9 cellular contexts compared by ENCODE assay signal in the genomic region with DNA sequence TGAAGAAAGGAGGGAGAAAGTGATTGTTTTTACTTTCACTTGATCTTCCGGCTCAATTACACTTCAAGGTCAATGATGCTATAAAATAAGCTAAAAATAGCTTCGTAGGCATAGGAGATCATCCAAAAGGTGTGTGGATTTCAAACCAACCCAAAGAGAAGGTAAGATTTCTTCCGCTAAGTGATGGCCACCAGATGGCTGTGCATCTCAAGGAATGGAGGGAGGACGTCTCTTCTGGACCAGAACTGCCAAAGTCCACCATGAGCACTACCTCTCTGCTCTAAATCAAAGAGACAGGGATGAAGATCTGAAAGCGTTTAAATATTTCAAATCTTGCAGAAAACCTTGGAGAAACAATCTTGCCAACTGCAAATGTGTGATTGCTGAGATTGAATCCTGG.
DNase-seq lines count a peak whose midpoint lies in the region; ATAC-seq, FAIRE-seq and TF ChIP-seq lines count a peak whose summit lies in the region.
"Had no signal": no experiment of that assay in that cellular context is flagged by ENCODE, and none has a peak within 500 bp of the region (broad histone marks: within the 10 kb centered on the region; RNA-seq: fewer than 3 reads in every experiment).

No MANE protein-coding gene starts in this region.

- no TSS peak for BruUV-seq in GM12878 (replicated peaks; lab: Mats Ljungman, UMichigan)

- WGBS in GM12878 (ENCODE audit: insufficient coverage, insufficient replicate concordance, low lambda C conversion rate, missing lambda C conversion rate): 56% methylated on average over 5 of the region's 5 CpGs
- 81% methylated on average over 5 of the region's 5 CpGs for WGBS in smooth muscle cell (ENCODE audit: low lambda C conversion rate)

- H4K20me1 ChIP-seq in GM12878 (ENCODE audit: control insufficient read depth, insufficient read depth): no peaks in the 10 kb centered on the region
- H4K20me1 ChIP-seq in smooth muscle cell (ENCODE audit: low read depth): no peaks in the 10 kb centered on the region

- no peak for TF ChIP-seq POLR2A in GM12878 (IDR thresholded peaks at IDR 0.05; ENCODE audit: low read depth, low read length)

- H2AFZ ChIP-seq in GM12878 (ENCODE audit: control insufficient read depth, low read depth, low read length) (no peak overlapping the region), smooth muscle cell (ENCODE audit: low read depth) (no peak overlapping the region)

- no peak overlapping the region for H3K27ac ChIP-seq in left ventricle myocardium inferior (replicated peaks)
- H3K27ac ChIP-seq in right atrium auricular region: no peak overlapping the region
- H3K27ac ChIP-seq in GM12878 (ENCODE audit: control insufficient read depth, insufficient read depth): no peak overlapping the region
- no peak overlapping the region for H3K27ac ChIP-seq in smooth muscle cell (ENCODE audit: low read depth)
- H3K27ac ChIP-seq in dorsolateral prefrontal cortex: no peak overlapping the region

- no peak for DNase-seq in left ventricle myocardium inferior
- DNase-seq in right atrium auricular region (ENCODE audit: low spot score): no peak
- peak; percentile 19 for DNase-seq in KG1 (lab: John Stamatoyannopoulos, UW)
- DNase-seq in GM12878 (ENCODE audit: low read depth, low spot score): no peak
- DNase-seq in smooth muscle cell (lab: John Stamatoyannopoulos, UW; ENCODE audit: unreplicated experiment): no peak
- no peak for DNase-seq in dorsolateral prefrontal cortex
- DNase-seq in COLO668 (lab: John Stamatoyannopoulos, UW; ENCODE audit: unreplicated experiment): no peak
- DNase-seq in NCI-H510A treated with DMSO at 0.1 percent for 48 hours (lab: John Stamatoyannopoulos, UW): no peak

- POLR2A ChIA-PET in GM12878 (lab: Charles Lee): no interaction called here

- peak; percentile 48 for TF ChIP-seq RAD21 in GM12878 (IDR thresholded peaks at IDR 0.05; ENCODE audit: insufficient read depth, low read depth, low read length)

- H3K4me1 ChIP-seq in left ventricle myocardium inferior (no peaks in the 10 kb centered on the region), right atrium auricular region (no peaks in the 10 kb centered on the region), GM12878 (ENCODE audit: control insufficient read depth, insufficient read depth, low read length) (peaks cover 9% of the 10 kb centered on the region; the same call in 1 of the 2 replicates), smooth muscle cell (ENCODE audit: low read depth) (peaks cover 6% of the 10 kb centered on the region)

- no peak for FAIRE-seq in GM12878 (lab: Jason Lieb, UNC)
- FAIRE-seq: G401.6 had no signal

- H3K4me2 ChIP-seq in GM12878 (ENCODE audit: control insufficient read depth, insufficient read depth) (no peak overlapping the region), smooth muscle cell (no peak overlapping the region)

- in situ Hi-C loops in GM12878 (cut with MboI): no loop called here

- H3K27me3 ChIP-seq in left ventricle myocardium inferior (ENCODE audit: low read depth) (no peaks in the 10 kb centered on the region), right atrium auricular region (no peaks in the 10 kb centered on the region), GM12878 (replicated peaks in 1 of 2; ENCODE audit: control insufficient read depth in 2 of 2, insufficient read depth in 2 of 2, low read length in 1 of 2) (no peaks in the 10 kb centered on the region; a peak in 1 of 4 replicates), smooth muscle cell (ENCODE audit: low read depth) (no peaks in the 10 kb centered on the region), dorsolateral prefrontal cortex (no peaks in the 10 kb centered on the region)

- TF ChIP-seq EP300 in GM12878 (IDR thresholded peaks at IDR 0.05; ENCODE audit: borderline replicate concordance in 1 of 2, control insufficient read depth in 1 of 2, low read depth in 2 of 2, low read length in 2 of 2): no peak

- ATAC-seq in GM12878: no peak

- CTCF ChIA-PET in GM12878 (lab: Yijun Ruan, JAX): interaction anchor here (0.6 to 2.2 kb wide), 7 partner anchors 10 to 437 kb away, joined by 3 to 7 read pairs (median 3); no protein-coding TSS in a partner anchor

- no peaks in the 10 kb centered on the region for H3F3A ChIP-seq in smooth muscle cell (ENCODE audit: low read depth)

- H3K79me2 ChIP-seq in GM12878 (ENCODE audit: control insufficient read depth, insufficient read depth, low read length) (no peaks in the 10 kb centered on the region), smooth muscle cell (ENCODE audit: low read depth) (no peaks in the 10 kb centered on the region)

- H3K4me3 ChIP-seq in left ventricle myocardium inferior: no peak overlapping the region
- H3K4me3 ChIP-seq in right atrium auricular region: no peak overlapping the region
- no peak overlapping the region for H3K4me3 ChIP-seq in GM12878
- no peak overlapping the region for H3K4me3 ChIP-seq in smooth muscle cell
- no peak overlapping the region for H3K4me3 ChIP-seq in dorsolateral prefrontal cortex

- RAD21 ChIA-PET in GM12878 (lab: Charles Lee; ENCODE audit: unreplicated experiment): interaction anchor here (1.2 to 2.2 kb wide), 4 partner anchors 10 to 384 kb away, joined by 3 to 9 read pairs (median 6); no protein-coding TSS in a partner anchor

- intact Hi-C loops in left ventricle myocardium inferior (cut with micrococcal nuclease): no loop called here
- intact Hi-C loops in GM12878 (cut with micrococcal nuclease; ENCODE audit: unreplicated experiment): no loop called here
- intact Hi-C loops in dorsolateral prefrontal cortex (cut with DNase I): loop anchor here in 1 of 2 donors (2.0 kb wide), 1 partner anchor 299 kb away; no protein-coding TSS in a partner anchor

- H3K9me3 ChIP-seq in left ventricle myocardium inferior (replicated peaks): no peaks in the 10 kb centered on the region
- H3K9me3 ChIP-seq in right atrium auricular region: no peaks in the 10 kb centered on the region
- no peaks in the 10 kb centered on the region for H3K9me3 ChIP-seq in GM12878 (replicated peaks; ENCODE audit: control insufficient read depth, insufficient read depth, low read length)
- H3K9me3 ChIP-seq in smooth muscle cell (replicated peaks; ENCODE audit: low read depth): no peaks in the 10 kb centered on the region

- SMC1A ChIA-PET in GM12878 (lab: Charles Lee; ENCODE audit: uncharacterized antibody, unreplicated experiment): interaction anchor here (1.1 to 3.0 kb wide), 3 partner anchors 11 to 432 kb away, joined by 5 to 18 read pairs (median 17); no protein-coding TSS in a partner anchor

- TF ChIP-seq CTCF in left ventricle myocardium inferior (IDR thresholded peaks at IDR 0.05; ENCODE audit: borderline replicate concordance) (peak; percentile 34), right atrium auricular region (IDR thresholded peaks at IDR 0.05) (peak in 1 of 2 donors; percentile 32), GM12878 (IDR thresholded peaks at IDR 0.05 in 2 of 3, conservative IDR thresholded peaks at IDR 0.05 in 1 of 3; ENCODE audit: control insufficient read depth in 2 of 3, extremely low read depth in 1 of 3, insufficient read depth in 1 of 3, low read depth in 3 of 3, low read length in 3 of 3) (peak in 1 of 3 experiments; percentile 24; a peak in 1 of 6 replicates), smooth muscle cell (IDR thresholded peaks at IDR 0.05; ENCODE audit: borderline replicate concordance, insufficient read depth, poor library complexity, severe bottlenecking) (peak; percentile 16), dorsolateral prefrontal cortex (IDR thresholded peaks at IDR 0.05 in 54 of 56, conservative IDR thresholded peaks at IDR 0.05 in 2 of 56; ENCODE audit: low read depth in 1 of 56, partially characterized antibody in 56 of 56) (peak in 19 of 56 donors; percentile 8 to 93 (median 67))

- H3K9ac ChIP-seq in GM12878 (ENCODE audit: control insufficient read depth, insufficient read depth, low read length): no peak overlapping the region
- no peak overlapping the region for H3K9ac ChIP-seq in smooth muscle cell (ENCODE audit: low read depth)

- H3K36me3 ChIP-seq in left ventricle myocardium inferior (no peaks in the 10 kb centered on the region), right atrium auricular region (no peaks in the 10 kb centered on the region), GM12878 (ENCODE audit: control insufficient read depth in 2 of 2, insufficient read depth in 2 of 2, low read length in 1 of 2) (no peaks in the 10 kb centered on the region), smooth muscle cell (ENCODE audit: low read depth) (no peaks in the 10 kb centered on the region)

TF ChIP-seq in GM12878, 131 proteins besides CTCF, POLR2A, EP300 and RAD21:
- TF ChIP-seq SMC3 (IDR thresholded peaks at IDR 0.05; ENCODE audit: borderline replicate concordance, low read length) (peak; percentile 10; the same call in 1 of the 2 replicates), TAF1 (IDR thresholded peaks at IDR 0.05; ENCODE audit: borderline replicate concordance, low read depth, low read length) (no peak)
